31 cellular contexts compared by ENCODE assay signal in genomic region chr9:5908918-5909317, GRCh38. TPM values are rescaled to one million over a fixed set of nuclear protein-coding genes. Genes with fewer than 3 reads are reported as not detected.
"Had no signal": no experiment of that assay in that cellular context is flagged by ENCODE, and none has a peak within 500 bp of the region (broad histone marks: within the 10 kb centered on the region; RNA-seq: fewer than 3 reads in every experiment).

No MANE protein-coding gene starts in this region.

- ATAC-seq: stimulated activated effector memory CD8-positive, alpha-beta T cell treated with anti-CD3 and anti-CD28 coated beads, Interleukin-12 subunit alpha, Interleukin-12 subunit beta, amount 100 ng/mL, for 72 hours; stimulated activated memory B cell treated with anti-CD40 and anti-IgM and Interleukin-4, amounts not matched to agents 10 μg/mL and 1 μg/mL and 100 μg/mL, for 72 hours; stimulated activated naive B cell treated with anti-CD40 and anti-IgM and Interleukin-4, amounts not matched to agents 10 μg/mL and 1 μg/mL and 100 μg/mL, for 72 hours; stimulated activated naive CD8-positive, alpha-beta T cell treated with anti-CD3 and anti-CD28 coated beads, Interleukin-15, amount 100 ng/mL, for 72 hours; stimulated activated naive CD8-positive, alpha-beta T cell treated with anti-CD3 and anti-CD28 coated beads, Interleukin-15, Interleukin-2, amounts not matched to agents 100 U/mL and 50 U/mL, for 24 hours; upper lobe of right lung had no signal

- H3K27ac Mint-ChIP-seq: stimulated activated effector memory CD8-positive, alpha-beta T cell treated with anti-CD3 and anti-CD28 coated beads, Interleukin-12 subunit alpha, Interleukin-12 subunit beta, amount 100 ng/mL, for 72 hours; stimulated activated memory B cell treated with anti-CD40 and anti-IgM and Interleukin-4, amounts not matched to agents 10 μg/mL and 1 μg/mL and 100 μg/mL, for 72 hours; stimulated activated naive B cell treated with anti-CD40 and anti-IgM and Interleukin-4, amounts not matched to agents 10 μg/mL and 1 μg/mL and 100 μg/mL, for 72 hours; stimulated activated naive CD8-positive, alpha-beta T cell treated with anti-CD3 and anti-CD28 coated beads, Interleukin-15, amount 100 ng/mL, for 72 hours; stimulated activated naive CD8-positive, alpha-beta T cell treated with anti-CD3 and anti-CD28 coated beads, Interleukin-15, Interleukin-2, amounts not matched to agents 100 ng/mL and 50 ng/mL, for 24 hours; type B pancreatic cell had no signal

- H3K4me1 Mint-ChIP-seq: stimulated activated memory B cell treated with anti-CD40 and anti-IgM and Interleukin-4, amounts not matched to agents 10 μg/mL and 1 μg/mL and 100 μg/mL, for 72 hours; stimulated activated naive B cell treated with anti-CD40 and anti-IgM and Interleukin-4, amounts not matched to agents 10 μg/mL and 1 μg/mL and 100 μg/mL, for 72 hours had no signal

- H3K9me3 Mint-ChIP-seq: stimulated activated effector memory CD8-positive, alpha-beta T cell treated with anti-CD3 and anti-CD28 coated beads, Interleukin-12 subunit alpha, Interleukin-12 subunit beta, amount 100 ng/mL, for 72 hours; stimulated activated memory B cell treated with anti-CD40 and anti-IgM and Interleukin-4, amounts not matched to agents 10 μg/mL and 1 μg/mL and 100 μg/mL, for 72 hours; stimulated activated naive B cell treated with anti-CD40 and anti-IgM and Interleukin-4, amounts not matched to agents 10 μg/mL and 1 μg/mL and 100 μg/mL, for 72 hours; stimulated activated naive CD8-positive, alpha-beta T cell treated with anti-CD3 and anti-CD28 coated beads, Interleukin-15, amount 100 ng/mL, for 72 hours; stimulated activated naive CD8-positive, alpha-beta T cell treated with anti-CD3 and anti-CD28 coated beads, Interleukin-15, Interleukin-2, amounts not matched to agents 100 ng/mL and 50 ng/mL, for 24 hours; type B pancreatic cell had no signal

- H3K27me3 Mint-ChIP-seq: stimulated activated memory B cell treated with anti-CD40 and anti-IgM and Interleukin-4, amounts not matched to agents 10 μg/mL and 1 μg/mL and 100 μg/mL, for 72 hours; stimulated activated naive B cell treated with anti-CD40 and anti-IgM and Interleukin-4, amounts not matched to agents 10 μg/mL and 1 μg/mL and 100 μg/mL, for 72 hours; stimulated activated naive CD8-positive, alpha-beta T cell treated with anti-CD3 and anti-CD28 coated beads, Interleukin-15, amount 100 ng/mL, for 72 hours; stimulated activated naive CD8-positive, alpha-beta T cell treated with anti-CD3 and anti-CD28 coated beads, Interleukin-15, Interleukin-2, amounts not matched to agents 100 ng/mL and 50 ng/mL, for 24 hours; type B pancreatic cell had no signal

- H3K4me3 Mint-ChIP-seq: stimulated activated effector memory CD8-positive, alpha-beta T cell treated with anti-CD3 and anti-CD28 coated beads, Interleukin-12 subunit alpha, Interleukin-12 subunit beta, amount 100 ng/mL, for 72 hours; stimulated activated memory B cell treated with anti-CD40 and anti-IgM and Interleukin-4, amounts not matched to agents 10 μg/mL and 1 μg/mL and 100 μg/mL, for 72 hours; stimulated activated naive B cell treated with anti-CD40 and anti-IgM and Interleukin-4, amounts not matched to agents 10 μg/mL and 1 μg/mL and 100 μg/mL, for 72 hours; stimulated activated naive CD8-positive, alpha-beta T cell treated with anti-CD3 and anti-CD28 coated beads, Interleukin-15, amount 100 ng/mL, for 72 hours; stimulated activated naive CD8-positive, alpha-beta T cell treated with anti-CD3 and anti-CD28 coated beads, Interleukin-15, Interleukin-2, amounts not matched to agents 100 ng/mL and 50 ng/mL, for 24 hours; type B pancreatic cell had no signal

- DNase-seq: stimulated activated CD4-positive, alpha-beta T cell treated with anti-CD3 and anti-CD28 coated beads, Interleukin-2, amount 100 ng/mL, for 48 hours; stimulated activated CD4-positive, alpha-beta T cell treated with anti-CD3 and anti-CD28 coated beads, Interleukin-4, amount 100 ng/mL, for 1 hour; stimulated activated CD4-positive, alpha-beta T cell treated with anti-CD3 and anti-CD28 coated beads, Interleukin-4, amount 100 ng/mL, for 24 hours; stimulated activated CD4-positive, alpha-beta T cell treated with anti-CD3 and anti-CD28 coated beads, Interleukin-4, amount 100 ng/mL, for 4 hours; stimulated activated CD8-positive, alpha-beta memory T cell treated with anti-CD3 and anti-CD28 coated beads, Interleukin-4, amount 100 ng/mL, for 48 hours; stimulated activated naive B cell treated with anti-CD40 and anti-IgM and Interleukin-4, amounts not matched to agents 10 μg/mL and 1 μg/mL and 100 μg/mL, for 72 hours; stimulated activated naive CD4-positive, alpha-beta T cell; stimulated activated naive CD4-positive, alpha-beta T cell treated with Interleukin-2 at 50 U/mL for 16 hours; stimulated activated naive CD8-positive, alpha-beta T cell treated with anti-CD3 and anti-CD28 coated beads, Interleukin-15, amount 100 ng/mL, for 72 hours; stimulated activated naive CD8-positive, alpha-beta T cell treated with anti-CD3 and anti-CD28 coated beads, Interleukin-15, Interleukin-2, amounts not matched to agents 100 U/mL and 50 U/mL, for 24 hours; stomach; substantia nigra; testis; thyroid gland; tibial artery; transverse colon; trophoblast cell; upper lobe of left lung; upper lobe of right lung; uterus had no signal

RNA-seq across cellular contexts. Expression of gene MLANA, which starts 18.2 kb away (rescaled TPM):
- total RNA-seq: stomach, subcutaneous adipose tissue, temporal lobe, testis, thoracic aorta, thyroid gland, tibial nerve, transverse colon, upper lobe of left lung, upper lobe of right lung, ureter, urinary bladder, uterus, vagina had no signal
